In genomic region chr1:234584431-234584805, GRCh38 we compare ENCODE assay signal across 17 cellular contexts. TPM values are rescaled to one million over a fixed set of nuclear protein-coding genes. Genes with fewer than 3 reads are reported as not detected.
A peak's percentile ranks its signal among the peaks of the same experiment; 100 is the strongest.
DNase-seq lines count a peak whose midpoint lies in the region; TF ChIP-seq lines count a peak whose summit lies in the region.
"Had no signal": no experiment of that assay in that cellular context is flagged by ENCODE, and none has a peak within 500 bp of the region (broad histone marks: within the 10 kb centered on the region; RNA-seq: fewer than 3 reads in every experiment).

No MANE protein-coding gene starts in this region.

- H3K27ac Mint-ChIP-seq in MCF 10A (ENCODE audit: low read depth, unreplicated experiment), result no peak overlapping the region
- H3K27ac Mint-ChIP-seq: activated naive CD8-positive, alpha-beta T cell had no signal

- H3K4me1 Mint-ChIP-seq in MCF 10A (ENCODE audit: insufficient read depth, unreplicated experiment), result peaks cover 19% of the 10 kb centered on the region

- POLR2A ChIA-PET in MCF 10A (lab: Yijun Ruan, JAX), result interaction anchor here (0.5 to 1.8 kb wide), 6 partner anchors 9 to 1294 kb away, joined by 3 to 8 read pairs (median 4); no protein-coding TSS in a partner anchor

- H3K27me3 ChIP-seq in breast epithelium (no peaks in the 10 kb centered on the region), layer of hippocampus (ENCODE audit: control insufficient read depth, insufficient read depth, low read length) (no peaks in the 10 kb centered on the region), rectal smooth muscle tissue (ENCODE audit: control insufficient read depth, insufficient read depth, low read length) (no peaks in the 10 kb centered on the region), uterus (no peaks in the 10 kb centered on the region)

- no peaks in the 10 kb centered on the region for H3K36me3 Mint-ChIP-seq in MCF 10A (ENCODE audit: insufficient read depth, unreplicated experiment)
- H3K36me3 Mint-ChIP-seq: activated naive CD8-positive, alpha-beta T cell had no signal

- no peaks in the 10 kb centered on the region for H3K27me3 Mint-ChIP-seq in MCF 10A (ENCODE audit: insufficient read depth, unreplicated experiment)

- no peak for DNase-seq in breast epithelium (ENCODE audit: low spot score in 2 of 2)
- DNase-seq in MCF 10A (ENCODE audit: unreplicated experiment), result no peak
- no peak for DNase-seq in uterus
- DNase-seq in stimulated activated CD4-positive, alpha-beta T cell treated with anti-CD3 and anti-CD28 coated beads, Interleukin-15, amount 100 ng/mL, for 24 hours, result no peak
- no peak for DNase-seq in occipital lobe (lab: John Stamatoyannopoulos, UW)
- no peak for DNase-seq in pons (ENCODE audit: low spot score)
- DNase-seq: activated CD4-positive, CD25-positive, alpha-beta regulatory T cell; DMS 273 treated with DMSO at 0.1 percent for 48 hours; effector memory CD4-positive, alpha-beta T cell; mesendoderm; NCI-H2081 treated with DMSO at 0.1 percent for 48 hours; SIG-M5; stimulated activated CD4-positive, alpha-beta T cell treated with anti-CD3 and anti-CD28 coated beads, Interleukin-4, amount 100 ng/mL, for 24 hours had no signal

- H3K4me3 ChIP-seq in breast epithelium (no peak overlapping the region), rectal smooth muscle tissue (ENCODE audit: low read length) (no peak overlapping the region), uterus (no peak overlapping the region)
- H3K4me3 ChIP-seq: GM12878 had no signal

- TF ChIP-seq CTCF in breast epithelium (IDR thresholded peaks at IDR 0.05), result no peak
- TF ChIP-seq CTCF in MCF 10A (IDR thresholded peaks at IDR 0.05; ENCODE audit: unreplicated experiment), result no peak
- no peak for TF ChIP-seq CTCF in uterus (IDR thresholded peaks at IDR 0.05)

- no TSS peak for BruUV-seq in MCF 10A (replicated peaks; lab: Mats Ljungman, UMichigan)

- no peaks in the 10 kb centered on the region for H3K36me3 ChIP-seq in breast epithelium
- H3K36me3 ChIP-seq in rectal smooth muscle tissue (ENCODE audit: control insufficient read depth, insufficient read depth, low read length), result no peaks in the 10 kb centered on the region
- no peaks in the 10 kb centered on the region for H3K36me3 ChIP-seq in uterus

- H3K4me3 Mint-ChIP-seq in MCF 10A (ENCODE audit: unreplicated experiment), result no peak overlapping the region
- H3K4me3 Mint-ChIP-seq: activated naive CD8-positive, alpha-beta T cell had no signal

- H3K4me1 ChIP-seq in breast epithelium (peaks cover 0 to 2% of the 10 kb centered on the region in 2 donors), rectal smooth muscle tissue (ENCODE audit: control insufficient read depth, insufficient read depth, low read length) (peaks cover 48% of the 10 kb centered on the region), uterus (peaks cover 0 to 6% of the 10 kb centered on the region in 2 donors)

- no peak overlapping the region for H3K9ac ChIP-seq in rectal smooth muscle tissue (ENCODE audit: low read length)

- intact Hi-C loops in breast epithelium (cut with DNase I; ENCODE audit: low total_unique reads) (no loop called here), MCF 10A (cut with micrococcal nuclease) (no loop called here), uterus (cut with DNase I; ENCODE audit: low total_unique reads) (no loop called here)

- H3K27ac ChIP-seq in breast epithelium, result peak overlapping the region; percentile 29 to 53
- H3K27ac ChIP-seq in layer of hippocampus (ENCODE audit: low read depth, low read length), result peak overlapping the region; percentile 64
- peak overlapping the region; percentile 94 for H3K27ac ChIP-seq in rectal smooth muscle tissue (ENCODE audit: low read depth, low read length)
- peak overlapping the region; percentile 79 to 80 for H3K27ac ChIP-seq in uterus

- H3K9me3 ChIP-seq in breast epithelium (no peaks in the 10 kb centered on the region), uterus (no peaks in the 10 kb centered on the region)

- TF ChIP-seq POLR2A in breast epithelium (IDR thresholded peaks at IDR 0.05) (no peak), uterus (IDR thresholded peaks at IDR 0.05) (no peak)

- H3K9me3 Mint-ChIP-seq in MCF 10A (ENCODE audit: unreplicated experiment), result no peaks in the 10 kb centered on the region

- CTCF ChIA-PET in MCF 10A (lab: Yijun Ruan, JAX), result interaction anchor here (0.7 to 2.2 kb wide), 4 partner anchors 14 to 469 kb away, joined by 3 to 8 read pairs (median 4); no protein-coding TSS in a partner anchor

RNA-seq across cellular contexts. Expression of gene IRF2BP2, which starts 25.6 kb away (rescaled TPM):
- 100 to 1,000 TPM in 1 of 3 donors, 10 to 100 TPM in 2; 60.3 to 108 (median 84.9) TPM for total RNA-seq in breast epithelium
- 149 and 217 TPM in 2 replicates for total RNA-seq in MCF 10A (2022)
- 100 to 1,000 TPM in 3 of 4 donors, 10 to 100 TPM in 1; 56.8 to 182 (median 124) TPM for total RNA-seq in uterus
- total RNA-seq in occipital lobe, result 140 TPM

Comparison
In these comparisons a context has a peak if more than half of its experiments do, and no peak if none do; other contexts are left out.
1. H3K27ac ChIP-seq: peak in every context shown above with its lines; median percentile 94 in rectal smooth muscle tissue; 80 in uterus; 64 in layer of hippocampus; 41 in breast epithelium.